In the genomic region with DNA sequence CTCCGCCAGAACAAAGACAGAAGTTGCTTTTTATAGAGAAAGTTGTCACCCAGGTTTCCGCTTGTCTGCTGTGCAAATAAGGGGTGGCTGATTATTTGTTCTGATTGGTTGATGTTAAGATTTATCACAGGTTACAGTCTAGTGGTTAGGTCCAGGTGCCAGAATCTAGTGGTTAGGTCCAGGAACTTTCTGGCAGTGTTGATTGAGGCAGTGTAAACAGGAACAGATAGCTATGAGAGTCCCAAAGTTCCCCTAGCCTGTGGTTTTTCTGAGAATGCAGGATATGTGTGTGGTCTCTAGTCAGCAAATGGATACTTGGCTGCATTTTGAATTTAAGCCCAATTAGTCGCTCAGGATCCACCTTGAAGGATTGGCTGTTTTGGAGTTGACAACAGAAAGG, we compare ENCODE assay signal across 1 cellular context.
TF ChIP-seq lines count a peak whose summit lies in the region.

No MANE protein-coding gene starts in this region.

TF ChIP-seq in GM12878, 131 proteins besides CTCF, POLR2A, EP300 and RAD21 (continued from another document and continues in another):
- TF ChIP-seq PBX3 (IDR thresholded peaks at IDR 0.05; ENCODE audit: insufficient replicate concordance, low read depth, low read length) (no peak), E4F1 (IDR thresholded peaks at IDR 0.05; ENCODE audit: borderline replicate concordance, partially characterized antibody) (no peak), BRCA1 (IDR thresholded peaks at IDR 0.05; ENCODE audit: low read depth, low read length) (no peak), RELA (IDR thresholded peaks at IDR 0.05; ENCODE audit: borderline replicate concordance, partially characterized antibody) (peak; percentile 20), CEBPB (IDR thresholded peaks at IDR 0.05; ENCODE audit: borderline replicate concordance in 1 of 2, low read depth in 2 of 2, low read length in 2 of 2) (no peak), KAT2A (conservative IDR thresholded peaks at IDR 0.05; ENCODE audit: control insufficient read depth, low read depth, low read length) (no peak), ZNF207 (IDR thresholded peaks at IDR 0.05; ENCODE audit: borderline replicate concordance) (no peak; the same call in 1 of the 2 replicates), FOXM1 (IDR thresholded peaks at IDR 0.05; ENCODE audit: low read depth, low read length) (peak; percentile 65; the same call in 1 of the 2 replicates), IKZF1 (conservative IDR thresholded peaks at IDR 0.05) (peak; percentile 94), ATF3 (IDR thresholded peaks at IDR 0.05; ENCODE audit: borderline replicate concordance, extremely low read depth, low read depth, low read length) (no peak), SIN3A (IDR thresholded peaks at IDR 0.05; ENCODE audit: low read depth, low read length) (no peak), CHD1 (IDR thresholded peaks at IDR 0.05; ENCODE audit: low read depth, low read length) (no peak), CHD2 (IDR thresholded peaks at IDR 0.05; ENCODE audit: borderline replicate concordance, low read depth, low read length) (0 out of 2 replicates have a peak, but pooled peaks have one; percentile 16), GABPA (IDR thresholded peaks at IDR 0.05; ENCODE audit: low read depth) (no peak), IKZF2 (IDR thresholded peaks at IDR 0.05) (peak; percentile 98), ZNF274 (IDR thresholded peaks at IDR 0.05; ENCODE audit: insufficient read depth, insufficient read length) (no peak), CBFB (IDR thresholded peaks at IDR 0.05; ENCODE audit: low read depth) (peak; percentile 69), ZNF217 (IDR thresholded peaks at IDR 0.05) (no peak), HDGF (IDR thresholded peaks at IDR 0.05) (no peak), TCF12 (IDR thresholded peaks at IDR 0.05; ENCODE audit: low read depth, low read length) (peak; percentile 72; the same call in 1 of the 2 replicates), TBL1XR1 (IDR thresholded peaks at IDR 0.05; ENCODE audit: low read depth, low read length) (no peak), BHLHE40 (IDR thresholded peaks at IDR 0.05; ENCODE audit: borderline replicate concordance in 1 of 2, low read depth in 2 of 2, low read length in 1 of 2) (peak in 1 of 2 experiments; percentile 49; a peak in 1 of 4 replicates), CHD4 (IDR thresholded peaks at IDR 0.05) (no peak), JUNB (IDR thresholded peaks at IDR 0.05) (no peak), TCF3 (IDR thresholded peaks at IDR 0.05; ENCODE audit: borderline replicate concordance, insufficient read depth, low read depth, low read length) (no peak), ATF7 (IDR thresholded peaks at IDR 0.05; ENCODE audit: low read depth) (peak; percentile 76), RUNX3 (IDR thresholded peaks at IDR 0.05; ENCODE audit: low read length) (peak; percentile 95), RAD51 (IDR thresholded peaks at IDR 0.05) (no peak), ZBED1 (IDR thresholded peaks at IDR 0.05; ENCODE audit: borderline replicate concordance) (peak; percentile 21; the same call in 1 of the 2 replicates), MEF2B (IDR thresholded peaks at IDR 0.05; ENCODE audit: partially characterized antibody, poor library complexity, severe bottlenecking) (peak; percentile 67), NFIC (IDR thresholded peaks at IDR 0.05; ENCODE audit: low read depth, low read length) (0 out of 2 replicates have a peak, but pooled peaks have one; percentile 32), POU2F2 (IDR thresholded peaks at IDR 0.05; ENCODE audit: borderline replicate concordance, low read depth, low read length) (0 out of 3 replicates have a peak, but pooled peaks have one; percentile 14), SRF (IDR thresholded peaks at IDR 0.05; ENCODE audit: low read depth in 2 of 2, low read length in 2 of 2) (peak in 1 of 2 experiments; percentile 26; a peak in 1 of 4 replicates), ZNF622 (IDR thresholded peaks at IDR 0.05) (no peak), GATAD2B (conservative IDR thresholded peaks at IDR 0.05; ENCODE audit: low read depth) (0 out of 2 replicates have a peak, but pooled peaks have one; percentile 53), NBN (IDR thresholded peaks at IDR 0.05) (peak; percentile 71; the same call in 1 of the 2 replicates), EED (IDR thresholded peaks at IDR 0.05; ENCODE audit: low read depth) (peak; percentile 91), LARP7 (IDR thresholded peaks at IDR 0.05) (no peak), DPF2 (IDR thresholded peaks at IDR 0.05) (peak; percentile 71), BCL11A (IDR thresholded peaks at IDR 0.05; ENCODE audit: low read depth, low read length) (peak; percentile 44; the same call in 1 of the 2 replicates), YY1 (IDR thresholded peaks at IDR 0.05; ENCODE audit: low read depth, low read length) (peak; percentile 35; the same call in 1 of the 2 replicates)
- TF ChIP-seq, protein P1, sequence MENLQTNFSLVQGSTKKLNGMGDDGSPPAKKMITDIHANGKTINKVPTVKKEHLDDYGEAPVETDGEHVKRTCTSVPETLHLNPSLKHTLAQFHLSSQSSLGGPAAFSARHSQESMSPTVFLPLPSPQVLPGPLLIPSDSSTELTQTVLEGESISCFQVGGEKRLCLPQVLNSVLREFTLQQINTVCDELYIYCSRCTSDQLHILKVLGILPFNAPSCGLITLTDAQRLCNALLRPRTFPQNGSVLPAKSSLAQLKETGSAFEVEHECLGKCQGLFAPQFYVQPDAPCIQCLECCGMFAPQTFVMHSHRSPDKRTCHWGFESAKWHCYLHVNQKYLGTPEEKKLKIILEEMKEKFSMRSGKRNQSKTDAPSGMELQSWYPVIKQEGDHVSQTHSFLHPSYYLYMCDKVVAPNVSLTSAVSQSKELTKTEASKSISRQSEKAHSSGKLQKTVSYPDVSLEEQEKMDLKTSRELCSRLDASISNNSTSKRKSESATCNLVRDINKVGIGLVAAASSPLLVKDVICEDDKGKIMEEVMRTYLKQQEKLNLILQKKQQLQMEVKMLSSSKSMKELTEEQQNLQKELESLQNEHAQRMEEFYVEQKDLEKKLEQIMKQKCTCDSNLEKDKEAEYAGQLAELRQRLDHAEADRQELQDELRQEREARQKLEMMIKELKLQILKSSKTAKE (IDR thresholded peaks at IDR 0.05; ENCODE audit: low read depth, poor library complexity, severe bottlenecking) = peak; percentile 98
- TF ChIP-seq, protein P2, sequence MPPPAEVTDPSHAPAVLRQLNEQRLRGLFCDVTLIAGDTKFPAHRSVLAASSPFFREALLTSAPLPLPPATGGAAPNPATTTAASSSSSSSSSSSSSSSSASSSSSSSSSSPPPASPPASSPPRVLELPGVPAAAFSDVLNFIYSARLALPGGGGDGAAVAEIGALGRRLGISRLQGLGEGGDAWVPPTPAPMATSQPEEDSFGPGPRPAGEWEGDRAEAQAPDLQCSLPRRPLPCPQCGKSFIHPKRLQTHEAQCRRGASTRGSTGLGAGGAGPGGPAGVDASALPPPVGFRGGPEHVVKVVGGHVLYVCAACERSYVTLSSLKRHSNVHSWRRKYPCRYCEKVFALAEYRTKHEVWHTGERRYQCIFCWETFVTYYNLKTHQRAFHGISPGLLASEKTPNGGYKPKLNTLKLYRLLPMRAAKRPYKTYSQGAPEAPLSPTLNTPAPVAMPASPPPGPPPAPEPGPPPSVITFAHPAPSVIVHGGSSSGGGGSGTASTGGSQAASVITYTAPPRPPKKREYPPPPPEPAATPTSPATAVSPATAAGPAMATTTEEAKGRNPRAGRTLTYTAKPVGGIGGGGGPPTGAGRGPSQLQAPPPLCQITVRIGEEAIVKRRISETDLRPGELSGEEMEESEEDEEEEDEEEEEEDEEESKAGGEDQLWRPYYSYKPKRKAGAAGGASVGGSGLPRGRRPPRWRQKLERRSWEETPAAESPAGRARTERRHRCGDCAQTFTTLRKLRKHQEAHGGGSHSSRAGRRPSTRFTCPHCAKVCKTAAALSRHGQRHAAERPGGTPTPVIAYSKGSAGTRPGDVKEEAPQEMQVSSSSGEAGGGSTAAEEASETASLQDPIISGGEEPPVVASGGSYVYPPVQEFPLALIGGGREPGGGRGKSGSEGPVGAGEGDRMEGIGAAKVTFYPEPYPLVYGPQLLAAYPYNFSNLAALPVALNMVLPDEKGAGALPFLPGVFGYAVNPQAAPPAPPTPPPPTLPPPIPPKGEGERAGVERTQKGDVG (CRISPR knock-in tag; IDR thresholded peaks at IDR 0.05) = no peak
- TF ChIP-seq, protein P3, sequence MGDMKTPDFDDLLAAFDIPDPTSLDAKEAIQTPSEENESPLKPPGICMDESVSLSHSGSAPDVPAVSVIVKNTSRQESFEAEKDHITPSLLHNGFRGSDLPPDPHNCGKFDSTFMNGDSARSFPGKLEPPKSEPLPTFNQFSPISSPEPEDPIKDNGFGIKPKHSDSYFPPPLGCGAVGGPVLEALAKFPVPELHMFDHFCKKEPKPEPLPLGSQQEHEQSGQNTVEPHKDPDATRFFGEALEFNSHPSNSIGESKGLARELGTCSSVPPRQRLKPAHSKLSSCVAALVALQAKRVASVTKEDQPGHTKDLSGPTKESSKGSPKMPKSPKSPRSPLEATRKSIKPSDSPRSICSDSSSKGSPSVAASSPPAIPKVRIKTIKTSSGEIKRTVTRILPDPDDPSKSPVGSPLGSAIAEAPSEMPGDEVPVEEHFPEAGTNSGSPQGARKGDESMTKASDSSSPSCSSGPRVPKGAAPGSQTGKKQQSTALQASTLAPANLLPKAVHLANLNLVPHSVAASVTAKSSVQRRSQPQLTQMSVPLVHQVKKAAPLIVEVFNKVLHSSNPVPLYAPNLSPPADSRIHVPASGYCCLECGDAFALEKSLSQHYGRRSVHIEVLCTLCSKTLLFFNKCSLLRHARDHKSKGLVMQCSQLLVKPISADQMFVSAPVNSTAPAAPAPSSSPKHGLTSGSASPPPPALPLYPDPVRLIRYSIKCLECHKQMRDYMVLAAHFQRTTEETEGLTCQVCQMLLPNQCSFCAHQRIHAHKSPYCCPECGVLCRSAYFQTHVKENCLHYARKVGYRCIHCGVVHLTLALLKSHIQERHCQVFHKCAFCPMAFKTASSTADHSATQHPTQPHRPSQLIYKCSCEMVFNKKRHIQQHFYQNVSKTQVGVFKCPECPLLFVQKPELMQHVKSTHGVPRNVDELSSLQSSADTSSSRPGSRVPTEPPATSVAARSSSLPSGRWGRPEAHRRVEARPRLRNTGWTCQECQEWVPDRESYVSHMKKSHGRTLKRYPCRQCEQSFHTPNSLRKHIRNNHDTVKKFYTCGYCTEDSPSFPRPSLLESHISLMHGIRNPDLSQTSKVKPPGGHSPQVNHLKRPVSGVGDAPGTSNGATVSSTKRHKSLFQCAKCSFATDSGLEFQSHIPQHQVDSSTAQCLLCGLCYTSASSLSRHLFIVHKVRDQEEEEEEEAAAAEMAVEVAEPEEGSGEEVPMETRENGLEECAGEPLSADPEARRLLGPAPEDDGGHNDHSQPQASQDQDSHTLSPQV (IDR thresholded peaks at IDR 0.05) = no peak
- TF ChIP-seq, protein P4, sequence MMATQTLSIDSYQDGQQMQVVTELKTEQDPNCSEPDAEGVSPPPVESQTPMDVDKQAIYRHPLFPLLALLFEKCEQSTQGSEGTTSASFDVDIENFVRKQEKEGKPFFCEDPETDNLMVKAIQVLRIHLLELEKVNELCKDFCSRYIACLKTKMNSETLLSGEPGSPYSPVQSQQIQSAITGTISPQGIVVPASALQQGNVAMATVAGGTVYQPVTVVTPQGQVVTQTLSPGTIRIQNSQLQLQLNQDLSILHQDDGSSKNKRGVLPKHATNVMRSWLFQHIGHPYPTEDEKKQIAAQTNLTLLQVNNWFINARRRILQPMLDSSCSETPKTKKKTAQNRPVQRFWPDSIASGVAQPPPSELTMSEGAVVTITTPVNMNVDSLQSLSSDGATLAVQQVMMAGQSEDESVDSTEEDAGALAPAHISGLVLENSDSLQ (IDR thresholded peaks at IDR 0.05) = peak; percentile 71
- TF ChIP-seq, protein P5, sequence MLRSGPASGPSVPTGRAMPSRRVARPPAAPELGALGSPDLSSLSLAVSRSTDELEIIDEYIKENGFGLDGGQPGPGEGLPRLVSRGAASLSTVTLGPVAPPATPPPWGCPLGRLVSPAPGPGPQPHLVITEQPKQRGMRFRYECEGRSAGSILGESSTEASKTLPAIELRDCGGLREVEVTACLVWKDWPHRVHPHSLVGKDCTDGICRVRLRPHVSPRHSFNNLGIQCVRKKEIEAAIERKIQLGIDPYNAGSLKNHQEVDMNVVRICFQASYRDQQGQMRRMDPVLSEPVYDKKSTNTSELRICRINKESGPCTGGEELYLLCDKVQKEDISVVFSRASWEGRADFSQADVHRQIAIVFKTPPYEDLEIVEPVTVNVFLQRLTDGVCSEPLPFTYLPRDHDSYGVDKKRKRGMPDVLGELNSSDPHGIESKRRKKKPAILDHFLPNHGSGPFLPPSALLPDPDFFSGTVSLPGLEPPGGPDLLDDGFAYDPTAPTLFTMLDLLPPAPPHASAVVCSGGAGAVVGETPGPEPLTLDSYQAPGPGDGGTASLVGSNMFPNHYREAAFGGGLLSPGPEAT (IDR thresholded peaks at IDR 0.05; ENCODE audit: low read depth) = peak; percentile 96
